In genomic region chr6:108560463-108561308, GRCh38 we compare ENCODE assay signal across 1 cellular context.
TF ChIP-seq lines count a peak whose summit lies in the region.

TSS of gene FOXO3 (plus strand) at chr6:108560917. CDS start at chr6:108561209, 292 bp downstream.

TF ChIP-seq in HepG2, 621 proteins besides CTCF, POLR2A, EP300 and RAD21 (continued from another document and continues in another):
- TF ChIP-seq ZBTB34 (CRISPR knock-in tag; IDR thresholded peaks at IDR 0.05): no peak
- TF ChIP-seq ATRX (CRISPR knock-in tag; IDR thresholded peaks at IDR 0.05; ENCODE audit: borderline replicate concordance): no peak
- TF ChIP-seq ZFAT (CRISPR knock-in tag; conservative IDR thresholded peaks at IDR 0.05): no peak
- no peak for TF ChIP-seq ZBTB25 (CRISPR knock-in tag; IDR thresholded peaks at IDR 0.05)
- TF ChIP-seq PITX1 (CRISPR knock-in tag; IDR thresholded peaks at IDR 0.05): no peak
- TF ChIP-seq MAZ (IDR thresholded peaks at IDR 0.05; ENCODE audit: borderline replicate concordance, low read depth, low read length): peak; percentile 89
- no peak for TF ChIP-seq MAZ (CRISPR knock-in tag; IDR thresholded peaks at IDR 0.05; ENCODE audit: low read depth)
- no peak for TF ChIP-seq GLI4 (CRISPR knock-in tag; IDR thresholded peaks at IDR 0.05; ENCODE audit: borderline replicate concordance)
- TF ChIP-seq REL (CRISPR knock-in tag; conservative IDR thresholded peaks at IDR 0.05): no peak
- TF ChIP-seq BRF2 (CRISPR knock-in tag; IDR thresholded peaks at IDR 0.05): no peak
- no peak for TF ChIP-seq ZNF597 (CRISPR knock-in tag; IDR thresholded peaks at IDR 0.05)
- TF ChIP-seq ZNF775 (CRISPR knock-in tag; IDR thresholded peaks at IDR 0.05; ENCODE audit: borderline replicate concordance): no peak
- TF ChIP-seq IKZF5 (CRISPR knock-in tag; IDR thresholded peaks at IDR 0.05): 0 out of 2 replicates have a peak, but pooled peaks have one; percentile 20
- no peak for TF ChIP-seq NFRKB (IDR thresholded peaks at IDR 0.05)
- no peak for TF ChIP-seq ATF4 (CRISPR knock-in tag; IDR thresholded peaks at IDR 0.05)
- TF ChIP-seq ATF1 (CRISPR knock-in tag; IDR thresholded peaks at IDR 0.05): no peak
- no peak for TF ChIP-seq PAX8 (CRISPR knock-in tag; IDR thresholded peaks at IDR 0.05; ENCODE audit: borderline replicate concordance)
- no peak for TF ChIP-seq JUNB (CRISPR knock-in tag; IDR thresholded peaks at IDR 0.05; ENCODE audit: borderline replicate concordance)
- TF ChIP-seq MTF2 (CRISPR knock-in tag; IDR thresholded peaks at IDR 0.05; ENCODE audit: borderline replicate concordance): no peak
- no peak for TF ChIP-seq ZFP36L2 (CRISPR knock-in tag; IDR thresholded peaks at IDR 0.05)
- TF ChIP-seq NFE2 (CRISPR knock-in tag; IDR thresholded peaks at IDR 0.05): no peak
- TF ChIP-seq CHD2 (IDR thresholded peaks at IDR 0.05; ENCODE audit: low read depth, low read length): peak; percentile 55; the same call in 1 of the 2 replicates
- no peak for TF ChIP-seq ZNF891 (CRISPR knock-in tag; IDR thresholded peaks at IDR 0.05)
- TF ChIP-seq ZNF317 (CRISPR knock-in tag; IDR thresholded peaks at IDR 0.05): no peak
- no peak for TF ChIP-seq KLF15 (CRISPR knock-in tag; IDR thresholded peaks at IDR 0.05; ENCODE audit: borderline replicate concordance)
- peak; percentile 21; the same call in 1 of the 2 replicates for TF ChIP-seq PAXIP1 (CRISPR knock-in tag; conservative IDR thresholded peaks at IDR 0.05)
- no peak for TF ChIP-seq RNF2 (conservative IDR thresholded peaks at IDR 0.05; ENCODE audit: low read depth)
- TF ChIP-seq BATF2 (CRISPR knock-in tag; IDR thresholded peaks at IDR 0.05): no peak
- TF ChIP-seq ZNF570 (CRISPR knock-in tag; IDR thresholded peaks at IDR 0.05; ENCODE audit: borderline replicate concordance): no peak
- no peak for TF ChIP-seq KLF6 (CRISPR knock-in tag; IDR thresholded peaks at IDR 0.05)
- no peak for TF ChIP-seq ATF3 (CRISPR knock-in tag; IDR thresholded peaks at IDR 0.05)
- TF ChIP-seq CSRNP1 (CRISPR knock-in tag; IDR thresholded peaks at IDR 0.05): peak; percentile 47; the same call in 1 of the 2 replicates
- TF ChIP-seq YEATS2 (CRISPR knock-in tag; IDR thresholded peaks at IDR 0.05; ENCODE audit: borderline replicate concordance): no peak
- TF ChIP-seq STAT5B (CRISPR knock-in tag; IDR thresholded peaks at IDR 0.05): no peak
- TF ChIP-seq NCOA2 (CRISPR knock-in tag; IDR thresholded peaks at IDR 0.05): no peak
- TF ChIP-seq SNAPC2 (CRISPR knock-in tag; IDR thresholded peaks at IDR 0.05): no peak
- no peak for TF ChIP-seq CEBPG (CRISPR knock-in tag; IDR thresholded peaks at IDR 0.05)
- no peak for TF ChIP-seq PAWR (CRISPR knock-in tag; IDR thresholded peaks at IDR 0.05; ENCODE audit: borderline replicate concordance)
- TF ChIP-seq RCOR2 (CRISPR knock-in tag; IDR thresholded peaks at IDR 0.05): no peak
- no peak for TF ChIP-seq FIP1L1 (IDR thresholded peaks at IDR 0.05; ENCODE audit: borderline replicate concordance, insufficient read depth, low read depth, low read length)
- TF ChIP-seq PAF1 (CRISPR knock-in tag; IDR thresholded peaks at IDR 0.05): no peak
- no peak for TF ChIP-seq ZNF468 (CRISPR knock-in tag; IDR thresholded peaks at IDR 0.05)
- TF ChIP-seq ZNF580 (CRISPR knock-in tag; IDR thresholded peaks at IDR 0.05; ENCODE audit: borderline replicate concordance, low read depth): 0 out of 2 replicates have a peak, but pooled peaks have one; percentile 25
- TF ChIP-seq PLSCR1 (CRISPR knock-in tag; IDR thresholded peaks at IDR 0.05; ENCODE audit: borderline replicate concordance): no peak
- TF ChIP-seq CREB3 (CRISPR knock-in tag; IDR thresholded peaks at IDR 0.05): 0 out of 2 replicates have a peak, but pooled peaks have one; percentile 33
- TF ChIP-seq CBX2 (IDR thresholded peaks at IDR 0.05; ENCODE audit: low read depth, low read length): no peak
- TF ChIP-seq CBX2 (CRISPR knock-in tag; IDR thresholded peaks at IDR 0.05; ENCODE audit: low read depth): no peak
- TF ChIP-seq ZBTB33 (CRISPR knock-in tag; IDR thresholded peaks at IDR 0.05): no peak
